ENCODE assay signal across 19 cellular contexts in the genomic region with DNA sequence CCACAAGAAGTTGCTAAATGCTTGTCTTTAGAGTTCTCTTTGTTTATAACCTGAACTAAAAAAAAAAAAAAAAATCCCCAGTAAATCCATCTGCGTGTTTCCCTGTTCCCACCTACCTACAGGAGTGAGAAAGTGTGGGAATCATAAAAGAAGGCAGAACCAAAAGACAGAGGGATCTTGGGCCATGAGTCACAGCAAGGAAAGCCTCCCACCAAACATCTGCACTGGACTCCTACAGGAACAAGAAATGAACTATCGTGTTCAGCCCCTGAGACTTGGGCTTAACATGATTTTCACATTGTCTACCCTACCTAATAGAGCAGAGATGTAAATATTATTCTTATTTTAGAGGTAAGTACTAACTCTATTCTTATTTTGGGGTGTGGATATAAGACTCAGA.
"Had no signal": no experiment of that assay in that cellular context is flagged by ENCODE, and none has a peak within 500 bp of the region (broad histone marks: within the 10 kb centered on the region; RNA-seq: fewer than 3 reads in every experiment).

No MANE protein-coding gene starts in this region.

- H3K9me3 ChIP-seq: colonic mucosa, esophagus squamous epithelium, gastroesophageal sphincter, heart left ventricle, left lung, lower lobe of right lung had no signal

- H3K27me3 ChIP-seq: colonic mucosa, esophagus squamous epithelium, foreskin keratinocyte, gastroesophageal sphincter, heart left ventricle, hepatocyte, left lung had no signal

- H2AFZ ChIP-seq: hepatocyte had no signal

- H3K4me2 ChIP-seq: hepatocyte had no signal

- H3K27ac ChIP-seq: colonic mucosa, epithelial cell of prostate, esophagus squamous epithelium, foreskin keratinocyte, gastroesophageal sphincter, heart left ventricle, hepatocyte, left lung, lower lobe of right lung had no signal

- H3K36me3 ChIP-seq: colonic mucosa, esophagus squamous epithelium, gastroesophageal sphincter, heart left ventricle, left lung, lower lobe of right lung had no signal

- H3K79me2 ChIP-seq: hepatocyte had no signal

- ATAC-seq: effector memory CD8-positive, alpha-beta T cell; esophagus mucosa; foreskin keratinocyte; gastroesophageal sphincter; heart left ventricle; left cardiac atrium; left lung; left ventricle myocardium superior; lower lobe of right lung had no signal

- H3K4me3 ChIP-seq: colonic mucosa, esophagus squamous epithelium, gastroesophageal sphincter, heart left ventricle, hepatocyte, left lung, lower lobe of right lung had no signal

- DNase-seq: colonic mucosa; cortex of kidney; effector CD8-positive, alpha-beta T cell; effector memory CD8-positive, alpha-beta T cell; endodermal cell; erythroblast; esophagus squamous epithelium; foreskin keratinocyte; heart left ventricle; immature natural killer cell; left cardiac atrium; left lung; left ventricle myocardium superior; lower lobe of right lung; mesenchymal stem cell had no signal

- H3K4me1 ChIP-seq: colonic mucosa, esophagus squamous epithelium, foreskin keratinocyte, heart left ventricle, left lung, lower lobe of right lung had no signal
